ENCODE assay signal across 25 cellular contexts in genomic region chr14:66311058-66311457, GRCh38.
"Had no signal": no experiment of that assay in that cellular context is flagged by ENCODE, and none has a peak within 500 bp of the region (broad histone marks: within the 10 kb centered on the region; RNA-seq: fewer than 3 reads in every experiment).

No MANE protein-coding gene starts in this region.

- H3K36me3 ChIP-seq: neural progenitor cell, ovary, right lobe of liver, sigmoid colon, stomach, thoracic aorta, thyroid gland, tibial nerve, upper lobe of left lung, vagina had no signal

- H3K4me1 ChIP-seq: neural progenitor cell, parathyroid adenoma, psoas muscle, right lobe of liver, sigmoid colon, stomach, thyroid gland, tibial nerve, upper lobe of left lung, vagina had no signal

- H3K4me3 ChIP-seq: neural progenitor cell, ovary, psoas muscle, right lobe of liver, sigmoid colon, stomach, thoracic aorta, thyroid gland, tibial nerve, upper lobe of left lung, vagina had no signal

- H3K27me3 ChIP-seq: neural progenitor cell, ovary, right lobe of liver, sigmoid colon, stomach, thyroid gland, tibial nerve, upper lobe of left lung, vagina had no signal

- ATAC-seq: naive thymus-derived CD8-positive, alpha-beta T cell; psoas muscle; stimulated activated effector memory CD8-positive, alpha-beta T cell treated with anti-CD3 and anti-CD28 coated beads, Interleukin-12 subunit alpha, Interleukin-12 subunit beta, amount 100 ng/mL, for 72 hours; stimulated activated naive B cell treated with anti-CD40 and anti-IgM and Interleukin-4, amounts not matched to agents 10 μg/mL and 1 μg/mL and 100 μg/mL, for 72 hours had no signal

- H3K9me3 ChIP-seq: ovary, psoas muscle, right lobe of liver, sigmoid colon, thoracic aorta, thyroid gland, tibial nerve, upper lobe of left lung, vagina had no signal

- H3K27ac ChIP-seq: neural progenitor cell, ovary, parathyroid adenoma, psoas muscle, right lobe of liver, sigmoid colon, stomach, thoracic aorta, thyroid gland, tibial nerve, upper lobe of left lung, vagina had no signal

- FAIRE-seq: small intestine had no signal

- DNase-seq: naive B cell; naive thymus-derived CD8-positive, alpha-beta T cell; occipital lobe; ovary; posterior cingulate gyrus; psoas muscle; right lobe of liver; sigmoid colon; small intestine; stimulated activated CD4-positive, alpha-beta T cell treated with anti-CD3 and anti-CD28 coated beads, Interleukin-15, amount 100 ng/mL, for 24 hours; stimulated activated CD4-positive, alpha-beta T cell treated with anti-CD3 and anti-CD28 coated beads, Interleukin-2, amount 100 ng/mL, for 24 hours; stimulated activated CD4-positive, alpha-beta T cell treated with anti-CD3 and anti-CD28 coated beads, Interleukin-2, amount 100 ng/mL, for 48 hours; stimulated activated CD4-positive, alpha-beta T cell treated with anti-CD3 and anti-CD28 coated beads, Interleukin-4, amount 100 ng/mL, for 24 hours; stimulated activated naive B cell treated with anti-CD40 and anti-IgM and Interleukin-4, amounts not matched to agents 10 μg/mL and 1 μg/mL and 100 μg/mL, for 72 hours; stimulated activated naive CD4-positive, alpha-beta T cell treated with Interleukin-2 at 50 U/mL for 16 hours; stomach; thyroid gland; trophoblast cell; upper lobe of left lung had no signal
